8 cellular contexts compared by ENCODE assay signal in the genomic region with DNA sequence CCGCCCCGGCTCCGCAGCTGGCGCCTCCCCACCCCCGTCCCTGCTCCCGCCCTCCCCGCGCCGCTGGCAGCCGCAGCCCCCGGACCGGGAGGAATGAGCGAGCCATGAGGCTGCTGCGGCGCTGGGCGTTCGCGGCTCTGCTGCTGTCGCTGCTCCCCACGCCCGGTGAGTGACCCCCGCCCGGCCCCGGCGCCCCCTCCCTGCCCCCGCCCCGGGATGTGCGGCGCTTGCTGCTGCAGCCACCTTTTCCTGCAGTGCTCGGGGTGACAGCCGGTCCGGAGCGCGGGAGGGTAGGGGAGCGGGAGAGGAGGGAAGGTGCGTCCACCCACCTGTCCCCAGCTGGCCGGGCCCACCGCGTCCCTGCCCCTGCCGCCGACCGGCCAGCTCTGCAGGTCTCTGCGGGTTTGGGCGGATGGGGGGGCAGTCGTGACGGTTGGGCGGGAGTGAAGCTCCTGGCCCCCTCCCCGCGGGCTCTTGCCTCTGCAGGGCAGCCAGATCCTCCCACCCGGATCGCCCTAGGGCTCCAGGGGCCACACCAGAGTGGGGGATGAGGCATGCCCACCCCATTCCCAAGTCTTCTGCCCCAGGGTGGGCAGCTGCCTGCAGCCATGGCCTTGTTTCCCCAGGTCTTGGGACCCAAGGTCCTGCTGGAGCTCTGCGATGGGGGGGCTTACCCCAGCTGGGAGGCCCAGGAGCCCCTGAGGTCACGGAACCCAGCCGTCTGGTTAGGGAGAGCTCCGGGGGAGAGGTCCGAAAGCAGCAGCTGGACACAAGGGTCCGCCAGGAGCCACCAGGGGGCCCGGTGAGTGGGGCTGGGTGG. TPM values are rescaled to one million over a fixed set of nuclear protein-coding genes. Genes with fewer than 3 reads are reported as not detected.
A peak's percentile ranks its signal among the peaks of the same experiment; 100 is the strongest.
DNase-seq lines count a peak whose midpoint lies in the region; FAIRE-seq and TF ChIP-seq lines count a peak whose summit lies in the region.

No MANE protein-coding gene starts in this region.

- TF ChIP-seq EP300 in esophagus muscularis mucosa (IDR thresholded peaks at IDR 0.05) (no peak), ovary (IDR thresholded peaks at IDR 0.05) (no peak)

- H2AFZ ChIP-seq in OCI-LY1 (ENCODE audit: low read length) = no peak overlapping the region

- no peak for FAIRE-seq in D721Med (lab: Jason Lieb, UNC)

- WGBS in esophagus muscularis mucosa = 27% methylated on average over 3 of the region's 58 CpGs
- WGBS in ovary, 3 donors = 4 to 10% (median 9%) methylated on average over 18 to 57 of the region's 58 CpGs

- intact Hi-C loops in esophagus muscularis mucosa (cut with DNase I) = no loop called here
- intact Hi-C loops in ovary (cut with DNase I) = no loop called here

- H3K27ac ChIP-seq in OCI-LY1 (ENCODE audit: low read depth, low read length, poor library complexity, severe bottlenecking) = no peak overlapping the region
- no peak overlapping the region for H3K27ac ChIP-seq in esophagus muscularis mucosa (replicated peaks in 1 of 4)
- no peak overlapping the region for H3K27ac ChIP-seq in ovary

- no peaks in the 10 kb centered on the region for H3K79me2 ChIP-seq in OCI-LY1 (ENCODE audit: insufficient read depth, low read length)

- H3F3A ChIP-seq in OCI-LY1 (ENCODE audit: insufficient read depth, low read length) = no peaks in the 10 kb centered on the region

- H3K9me3 ChIP-seq in OCI-LY1 (ENCODE audit: low read length) = no peaks in the 10 kb centered on the region
- no peaks in the 10 kb centered on the region for H3K9me3 ChIP-seq in esophagus muscularis mucosa
- no peaks in the 10 kb centered on the region for H3K9me3 ChIP-seq in ovary

- H3K36me3 ChIP-seq in OCI-LY1 (ENCODE audit: insufficient read depth, low read length) (no peaks in the 10 kb centered on the region), esophagus muscularis mucosa (no peaks in the 10 kb centered on the region), ovary (no peaks in the 10 kb centered on the region)

- H3K27me3 ChIP-seq in OCI-LY1 (ENCODE audit: insufficient read depth, low read length) = peaks cover 16% of the 10 kb centered on the region
- peaks cover 0 to 56% (median 22%) of the 10 kb centered on the region in 4 donors for H3K27me3 ChIP-seq in esophagus muscularis mucosa
- H3K27me3 ChIP-seq in ovary = no peaks in the 10 kb centered on the region

- H3K4me2 ChIP-seq in OCI-LY1 (ENCODE audit: low read length) = peak overlapping the region; percentile 78

- peak; percentile 55 for DNase-seq in D721Med (ENCODE audit: insufficient read length, low spot score)
- DNase-seq in esophagus muscularis mucosa (ENCODE audit: extremely low spot score) = no peak
- no peak for DNase-seq in ovary
- no peak for DNase-seq in NCI-H2196 (lab: John Stamatoyannopoulos, UW; ENCODE audit: unreplicated experiment)
- DNase-seq in UCSD-AML1 (lab: John Stamatoyannopoulos, UW; ENCODE audit: unreplicated experiment) = no peak
- no peak for DNase-seq in T-helper 1 cell
- DNase-seq in activated CD4-positive, alpha-beta T cell treated with anti-CD3 and anti-CD28 coated beads, Interleukin-2, amount 50 U/mL, for 1 hour = no peak

- H3K4me1 ChIP-seq in OCI-LY1 (ENCODE audit: insufficient read depth, low read length, severe bottlenecking) (peaks cover 6% of the 10 kb centered on the region), esophagus muscularis mucosa (peaks cover 15 to 22% (median 17%) of the 10 kb centered on the region in 4 donors), ovary (ENCODE audit: insufficient read depth) (peaks cover 4% of the 10 kb centered on the region)

- H4K20me1 ChIP-seq in OCI-LY1 (ENCODE audit: insufficient read depth, low read length) = no peaks in the 10 kb centered on the region

- no peaks in the 10 kb centered on the region for H3K9me2 ChIP-seq in OCI-LY1 (ENCODE audit: low read depth, low read length)

- H3K9ac ChIP-seq in OCI-LY1 (ENCODE audit: low read length) = peak overlapping the region; percentile 43; the same call in 1 of the 2 replicates

- TF ChIP-seq CTCF in D721Med (IDR thresholded peaks at IDR 0.05; ENCODE audit: insufficient read depth, missing control alignments) (no peak), OCI-LY1 (IDR thresholded peaks at IDR 0.05; ENCODE audit: low read length) (no peak), esophagus muscularis mucosa (IDR thresholded peaks at IDR 0.05) (no peak), ovary (IDR thresholded peaks at IDR 0.05) (no peak)

- TF ChIP-seq POLR2A in esophagus muscularis mucosa (IDR thresholded peaks at IDR 0.05; ENCODE audit: low read depth) = no peak
- no peak for TF ChIP-seq POLR2A in ovary (IDR thresholded peaks at IDR 0.05)

- H3K4me3 ChIP-seq in OCI-LY1 (ENCODE audit: low read depth, low read length, poor library complexity, severe bottlenecking) = peak overlapping the region; percentile 60
- peak overlapping the region; percentile 56 to 63 (median 58) for H3K4me3 ChIP-seq in esophagus muscularis mucosa
- peak overlapping the region; percentile 37 for H3K4me3 ChIP-seq in ovary

RNA-seq across cellular contexts. Expression of a gene that starts 0.5 kb away (rescaled TPM):
- total RNA-seq in esophagus muscularis mucosa (under 1 TPM; under 0.01 to 0.98 (median 0.64) TPM), ovary (1 to 10 TPM in 4 of 7 donors, under 1 TPM in 3; 0.12 to 2.3 (median 1.5) TPM)
- 1 to 10 TPM in 1 of 2 donors, under 1 TPM in 1; 0.17 to 1.1 TPM for polyA plus RNA-seq in ovary

RNA-seq across cellular contexts. Expression of a gene that starts 50.8 kb away (rescaled TPM):
- 1 to 10 TPM; 3.7 to 7.5 (median 5.2) TPM for total RNA-seq in esophagus muscularis mucosa
- 1 to 10 TPM; 3.1 to 9.7 (median 6.7) TPM for total RNA-seq in ovary
- polyA plus RNA-seq in ovary = 1 to 10 TPM; 5.6 to 6.8 TPM
